In genomic region chr16:89658221-89658879, GRCh38 we compare ENCODE assay signal across 1 cellular context.
TF ChIP-seq lines count a peak whose summit lies in the region.

No MANE protein-coding gene starts in this region.

TF ChIP-seq in IMR-90, 13 proteins besides CTCF, POLR2A, EP300 and RAD21:
- 0 out of 2 replicates have a peak, but pooled peaks have one; percentile 52 for TF ChIP-seq CHD1 (IDR thresholded peaks at IDR 0.05; ENCODE audit: low read depth, low read length)
- no peak for TF ChIP-seq BHLHE40 (IDR thresholded peaks at IDR 0.05; ENCODE audit: low read depth, low read length)
- TF ChIP-seq SMC3 (IDR thresholded peaks at IDR 0.05; ENCODE audit: low read depth, low read length), result no peak
